ENCODE assay signal across 16 cellular contexts in the genomic region with DNA sequence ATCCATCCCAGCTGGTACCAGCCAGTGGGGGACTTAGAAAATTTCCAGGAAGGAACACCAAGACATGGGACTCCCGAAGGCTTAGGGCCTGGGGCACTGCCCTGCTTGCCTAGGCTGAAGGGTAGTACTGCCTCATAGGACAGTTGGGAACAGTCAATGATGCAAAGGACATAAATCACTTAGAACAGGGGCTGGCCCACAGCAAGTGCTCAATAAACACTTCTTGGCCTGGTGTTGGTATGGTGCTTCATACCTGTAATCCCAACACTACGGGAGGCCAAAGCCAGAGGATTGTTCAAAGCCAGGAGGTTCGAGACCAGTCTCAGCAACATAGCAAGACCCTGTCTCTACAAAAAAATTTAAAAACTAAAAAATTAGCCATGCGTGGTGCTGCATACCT. TPM values are rescaled to one million over a fixed set of nuclear protein-coding genes. Genes with fewer than 3 reads are reported as not detected.
A peak's percentile ranks its signal among the peaks of the same experiment; 100 is the strongest.
DNase-seq lines count a peak whose midpoint lies in the region; ATAC-seq and TF ChIP-seq lines count a peak whose summit lies in the region.
"Had no signal": no experiment of that assay in that cellular context is flagged by ENCODE, and none has a peak within 500 bp of the region (broad histone marks: within the 10 kb centered on the region; RNA-seq: fewer than 3 reads in every experiment).

No MANE protein-coding gene starts in this region.

- peak overlapping the region; percentile 80 for H3K27ac Mint-ChIP-seq in T-helper 1 cell treated with Interleukin-12 subunit alpha and Interleukin-12 subunit beta and Interleukin-4 antibody, amounts not matched to agents 30 μg/mL and 1 μg/mL, for 36 hours
- H3K27ac Mint-ChIP-seq in natural killer cell, result peak overlapping the region; percentile 54 to 76
- H3K27ac Mint-ChIP-seq in natural killer cell treated with Interleukin-12 subunit alpha and Interleukin-12 subunit beta and Interleukin-15 and Interleukin-18, amount 100 ng/mL, for 72 hours, result peak overlapping the region in 1 of 2 donors; percentile 86

- no peak overlapping the region for H3K4me3 Mint-ChIP-seq in T-helper 1 cell treated with Interleukin-12 subunit alpha and Interleukin-12 subunit beta and Interleukin-4 antibody, amounts not matched to agents 30 μg/mL and 1 μg/mL, for 36 hours
- H3K4me3 Mint-ChIP-seq in natural killer cell, result no peak overlapping the region
- no peak overlapping the region for H3K4me3 Mint-ChIP-seq in natural killer cell treated with Interleukin-12 subunit alpha and Interleukin-12 subunit beta and Interleukin-15 and Interleukin-18, amount 100 ng/mL, for 72 hours

- H3K4me3 ChIP-seq in mucosa of stomach (ENCODE audit: low read length) (no peak overlapping the region), vagina (no peak overlapping the region)
- H3K4me3 ChIP-seq: MG63 had no signal

- H3K27ac ChIP-seq in vagina, result peak overlapping the region; percentile 94
- H3K27ac ChIP-seq: 22Rv1 had no signal

- no peaks in the 10 kb centered on the region for H3K9me3 Mint-ChIP-seq in T-helper 1 cell treated with Interleukin-12 subunit alpha and Interleukin-12 subunit beta and Interleukin-4 antibody, amounts not matched to agents 30 μg/mL and 1 μg/mL, for 36 hours
- H3K9me3 Mint-ChIP-seq in natural killer cell, result no peaks in the 10 kb centered on the region
- H3K9me3 Mint-ChIP-seq in natural killer cell treated with Interleukin-12 subunit alpha and Interleukin-12 subunit beta and Interleukin-15 and Interleukin-18, amount 100 ng/mL, for 72 hours, result no peaks in the 10 kb centered on the region

- TF ChIP-seq CTCF in natural killer cell (IDR thresholded peaks at IDR 0.05) (no peak), vagina (IDR thresholded peaks at IDR 0.05) (no peak)

- no peak for TF ChIP-seq POLR2A in vagina (IDR thresholded peaks at IDR 0.05)

- H3K27me3 ChIP-seq in mucosa of stomach (ENCODE audit: control insufficient read depth, insufficient read depth, low read length), result no peaks in the 10 kb centered on the region
- H3K27me3 ChIP-seq in vagina, result no peaks in the 10 kb centered on the region
- H3K27me3 ChIP-seq: MG63 had no signal

- peaks cover 30% of the 10 kb centered on the region for H3K4me1 ChIP-seq in mucosa of stomach (ENCODE audit: control insufficient read depth, insufficient read depth, low read length)
- H3K4me1 ChIP-seq in vagina, result peaks cover 48% of the 10 kb centered on the region

- H3K9me3 ChIP-seq in mucosa of stomach (ENCODE audit: control insufficient read depth, low read length) (no peaks in the 10 kb centered on the region), vagina (no peaks in the 10 kb centered on the region)
- H3K9me3 ChIP-seq: MG63 had no signal

- no peaks in the 10 kb centered on the region for H3K27me3 Mint-ChIP-seq in T-helper 1 cell treated with Interleukin-12 subunit alpha and Interleukin-12 subunit beta and Interleukin-4 antibody, amounts not matched to agents 30 μg/mL and 1 μg/mL, for 36 hours (ENCODE audit: low read depth)
- H3K27me3 Mint-ChIP-seq in natural killer cell (ENCODE audit: low read depth in 2 of 2), result no peaks in the 10 kb centered on the region
- H3K27me3 Mint-ChIP-seq in natural killer cell treated with Interleukin-12 subunit alpha and Interleukin-12 subunit beta and Interleukin-15 and Interleukin-18, amount 100 ng/mL, for 72 hours, result no peaks in the 10 kb centered on the region

- peak overlapping the region; percentile 45 for H3K9ac ChIP-seq in mucosa of stomach (ENCODE audit: low read length)

- DNase-seq in T-helper 1 cell, result no peak
- no peak for DNase-seq in natural killer cell
- DNase-seq in natural killer cell treated with Interleukin-12 subunit alpha and Interleukin-12 subunit beta and Interleukin-15 and Interleukin-18, amount 100 ng/mL, for 72 hours (ENCODE audit: low spot score), result no peak
- no peak for DNase-seq in vagina (ENCODE audit: extremely low spot score in 2 of 2)
- no peak for DNase-seq in SIG-M5 treated with dmso at 0.1 percent for 504 hours (lab: John Stamatoyannopoulos, UW; ENCODE audit: unreplicated experiment)
- DNase-seq: DMS 273 treated with DMSO at 0.1 percent for 48 hours, MG63, NCI-H1092, NCI-H2081 treated with DMSO at 0.1 percent for 48 hours, NCI-H510A, NCI-H774, PC-3 had no signal

- ATAC-seq in natural killer cell, result no peak
- no peak for ATAC-seq in natural killer cell treated with Interleukin-12 subunit alpha and Interleukin-12 subunit beta and Interleukin-15 and Interleukin-18, amount 100 ng/mL, for 72 hours
- ATAC-seq in HG03095 (IDR thresholded peaks at IDR 0.05; ENCODE audit: unreplicated experiment), result no peak
- ATAC-seq: PC-3 had no signal

- peaks cover 29% of the 10 kb centered on the region for H3K4me1 Mint-ChIP-seq in T-helper 1 cell treated with Interleukin-12 subunit alpha and Interleukin-12 subunit beta and Interleukin-4 antibody, amounts not matched to agents 30 μg/mL and 1 μg/mL, for 36 hours (ENCODE audit: low read depth)
- H3K4me1 Mint-ChIP-seq in natural killer cell, result peaks cover 25 to 36% of the 10 kb centered on the region in 2 donors
- peaks cover 24 to 32% of the 10 kb centered on the region in 2 donors for H3K4me1 Mint-ChIP-seq in natural killer cell treated with Interleukin-12 subunit alpha and Interleukin-12 subunit beta and Interleukin-15 and Interleukin-18, amount 100 ng/mL, for 72 hours (ENCODE audit: low read depth in 2 of 2)

- peaks cover 26% of the 10 kb centered on the region for H3K36me3 Mint-ChIP-seq in T-helper 1 cell treated with Interleukin-12 subunit alpha and Interleukin-12 subunit beta and Interleukin-4 antibody, amounts not matched to agents 30 μg/mL and 1 μg/mL, for 36 hours (ENCODE audit: low read depth)
- H3K36me3 Mint-ChIP-seq in natural killer cell, result no peaks in the 10 kb centered on the region
- H3K36me3 Mint-ChIP-seq in natural killer cell treated with Interleukin-12 subunit alpha and Interleukin-12 subunit beta and Interleukin-15 and Interleukin-18, amount 100 ng/mL, for 72 hours, result peaks cover 4% of the 10 kb centered on the region

- H3K36me3 ChIP-seq in mucosa of stomach (ENCODE audit: control insufficient read depth, insufficient read depth, low read length) (no peaks in the 10 kb centered on the region), vagina (peaks cover 0 to 41% of the 10 kb centered on the region in 2 donors)

- intact Hi-C loops in natural killer cell (cut with micrococcal nuclease), result no loop called here
- intact Hi-C loops in vagina (cut with DNase I), result no loop called here

RNA-seq across cellular contexts. Expression of gene KEAP1, which starts 5.8 kb away (rescaled TPM):
- total RNA-seq in natural killer cell, result 10 to 100 TPM; 28.1 to 39.4 (median 34.6) TPM
- total RNA-seq in natural killer cell treated with Interleukin-12 subunit alpha and Interleukin-12 subunit beta and Interleukin-15 and Interleukin-18, amount 100 ng/mL, for 72 hours, result 100 to 1,000 TPM in 1 of 2 donors, 10 to 100 TPM in 1; 94.0 to 118 TPM
- total RNA-seq in vagina, result 53.5 TPM

RNA-seq across cellular contexts. Expression of gene S1PR5, which starts 19.9 kb away (rescaled TPM):
- total RNA-seq in natural killer cell, result 100 to 1,000 TPM; 307 to 433 (median 368) TPM
- 10 to 100 TPM in 1 of 2 donors, 1 to 10 TPM in 1; 5.1 to 16.3 TPM for total RNA-seq in natural killer cell treated with Interleukin-12 subunit alpha and Interleukin-12 subunit beta and Interleukin-15 and Interleukin-18, amount 100 ng/mL, for 72 hours
- total RNA-seq in vagina, result 36.6 TPM

RNA-seq across cellular contexts. Expression of gene ATG4D, which starts 46.3 kb away (rescaled TPM):
- 100 to 1,000 TPM; 128 to 155 (median 138) TPM for total RNA-seq in natural killer cell
- total RNA-seq in natural killer cell treated with Interleukin-12 subunit alpha and Interleukin-12 subunit beta and Interleukin-15 and Interleukin-18, amount 100 ng/mL, for 72 hours, result 10 to 100 TPM; 67.4 to 71.0 TPM
- 18.2 TPM for total RNA-seq in vagina
